Comparison of ENCODE assay signal across 14 cellular contexts in genomic region chr9:112866662-112867274, GRCh38. TPM values are rescaled to one million over a fixed set of nuclear protein-coding genes. Genes with fewer than 3 reads are reported as not detected.
A peak's percentile ranks its signal among the peaks of the same experiment; 100 is the strongest.
DNase-seq lines count a peak whose midpoint lies in the region; TF ChIP-seq lines count a peak whose summit lies in the region.
"Had no signal": no experiment of that assay in that cellular context is flagged by ENCODE, and none has a peak within 500 bp of the region (broad histone marks: within the 10 kb centered on the region; RNA-seq: fewer than 3 reads in every experiment).

No MANE protein-coding gene starts in this region.

- no peaks in the 10 kb centered on the region for H3K9me3 Mint-ChIP-seq in activated T-helper 2 cell treated with anti-CD3 and anti-CD28 coated beads, Interferon-gamma antibody, Interleukin-2, Interleukin-4, amounts not matched to agents 10 μg/mL and 5 μg/mL and 100 μg/mL, durations not matched to agents 14 hours and 24 hours and 36 hours
- H3K9me3 Mint-ChIP-seq: nephron had no signal

- no peaks in the 10 kb centered on the region for H3K27me3 ChIP-seq in mesenchymal stem cell (ENCODE audit: control insufficient read depth in 1 of 2, insufficient read depth in 1 of 2, low read length in 2 of 2)

- intact Hi-C loops in activated T-helper 2 cell treated with anti-CD3 and anti-CD28 coated beads, Interferon-gamma antibody, Interleukin-2, Interleukin-4, amounts not matched to agents 10 μg/mL and 5 μg/mL and 100 μg/mL, durations not matched to agents 14 hours and 24 hours and 36 hours (cut with micrococcal nuclease) = no loop called here

- no peaks in the 10 kb centered on the region for H3K36me3 Mint-ChIP-seq in activated T-helper 2 cell treated with anti-CD3 and anti-CD28 coated beads, Interferon-gamma antibody, Interleukin-2, Interleukin-4, amounts not matched to agents 10 μg/mL and 5 μg/mL and 100 μg/mL, durations not matched to agents 14 hours and 24 hours and 36 hours (ENCODE audit: low read depth)

- no peak overlapping the region for H2AK5ac ChIP-seq in mesenchymal stem cell (ENCODE audit: low read length, severe bottlenecking)

- H4K91ac ChIP-seq in mesenchymal stem cell (ENCODE audit: low read length) = no peak overlapping the region

- no peak overlapping the region for H2BK12ac ChIP-seq in mesenchymal stem cell (ENCODE audit: low read length in 2 of 2)

- H2AFZ ChIP-seq in mesenchymal stem cell (ENCODE audit: low read depth, low read length) = no peak overlapping the region

- no peak overlapping the region for H3K4me3 Mint-ChIP-seq in activated T-helper 2 cell treated with anti-CD3 and anti-CD28 coated beads, Interferon-gamma antibody, Interleukin-2, Interleukin-4, amounts not matched to agents 10 μg/mL and 5 μg/mL and 100 μg/mL, durations not matched to agents 14 hours and 24 hours and 36 hours (ENCODE audit: low read depth)

- no peak overlapping the region for H3K4me3 ChIP-seq in choroid plexus epithelial cell (ENCODE audit: low read depth, low read length)
- no peak overlapping the region for H3K4me3 ChIP-seq in mesenchymal stem cell (ENCODE audit: insufficient read depth in 1 of 2, low read depth in 1 of 2, low read length in 2 of 2)
- H3K4me3 ChIP-seq: smooth muscle cell had no signal

- H2BK120ac ChIP-seq in mesenchymal stem cell (ENCODE audit: low read depth, low read length) = no peak overlapping the region

- H3K4me1 Mint-ChIP-seq in activated T-helper 2 cell treated with anti-CD3 and anti-CD28 coated beads, Interferon-gamma antibody, Interleukin-2, Interleukin-4, amounts not matched to agents 10 μg/mL and 5 μg/mL and 100 μg/mL, durations not matched to agents 14 hours and 24 hours and 36 hours (ENCODE audit: low read depth) = peaks cover 11% of the 10 kb centered on the region

- no peaks in the 10 kb centered on the region for H3K27me3 Mint-ChIP-seq in activated T-helper 2 cell treated with anti-CD3 and anti-CD28 coated beads, Interferon-gamma antibody, Interleukin-2, Interleukin-4, amounts not matched to agents 10 μg/mL and 5 μg/mL and 100 μg/mL, durations not matched to agents 14 hours and 24 hours and 36 hours (ENCODE audit: low read depth)

- H3K23ac ChIP-seq in mesenchymal stem cell (ENCODE audit: low read length in 2 of 2) = no peak overlapping the region

- no peak overlapping the region for H4K8ac ChIP-seq in mesenchymal stem cell (ENCODE audit: low read length)

- no peak overlapping the region for H2BK5ac ChIP-seq in mesenchymal stem cell (ENCODE audit: low read depth, low read length, poor library complexity, severe bottlenecking)

- no peaks in the 10 kb centered on the region for H3K79me1 ChIP-seq in mesenchymal stem cell (replicated peaks; ENCODE audit: low read length, poor library complexity, severe bottlenecking)

- peaks cover 22 to 36% of the 10 kb centered on the region in 2 experiments for H3K36me3 ChIP-seq in mesenchymal stem cell (ENCODE audit: control insufficient read depth in 1 of 2, insufficient read depth in 2 of 2, low read depth in 1 of 2, low read length in 2 of 2)

- peaks cover 4% of the 10 kb centered on the region for H3K4me1 ChIP-seq in mesenchymal stem cell (ENCODE audit: control insufficient read depth, insufficient read depth, low read depth, low read length)

- H3K9me3 ChIP-seq in mesenchymal stem cell (ENCODE audit: control insufficient read depth, low read length) = no peaks in the 10 kb centered on the region

- H3K18ac ChIP-seq in mesenchymal stem cell (ENCODE audit: low read depth in 1 of 2, low read length in 2 of 2) = no peak overlapping the region

- TF ChIP-seq CTCF in choroid plexus epithelial cell (conservative IDR thresholded peaks at IDR 0.05; ENCODE audit: low read depth, low read length) = no peak

- H3K27ac ChIP-seq in mesenchymal stem cell (ENCODE audit: low read length, poor library complexity, severe bottlenecking) = no peak overlapping the region

- H3K9ac ChIP-seq in mesenchymal stem cell (ENCODE audit: low read length) = no peak overlapping the region

- H3K4ac ChIP-seq in mesenchymal stem cell (ENCODE audit: low read depth in 1 of 2, low read length in 2 of 2) = no peak overlapping the region

- H3K14ac ChIP-seq in mesenchymal stem cell (ENCODE audit: low read length in 2 of 2) = no peak overlapping the region

- H3K27ac Mint-ChIP-seq in activated T-helper 2 cell treated with anti-CD3 and anti-CD28 coated beads, Interferon-gamma antibody, Interleukin-2, Interleukin-4, amounts not matched to agents 10 μg/mL and 5 μg/mL and 100 μg/mL, durations not matched to agents 14 hours and 24 hours and 36 hours = no peak overlapping the region

- DNase-seq in COLO829 (ENCODE audit: low spot score) (peak; percentile 78), LoVo (ENCODE audit: low spot score) (peak; percentile 34), choroid plexus epithelial cell (ENCODE audit: low read depth) (peak; percentile 57), mesenchymal stem cell (peak; percentile 88), NK-92 (lab: John Stamatoyannopoulos, UW; ENCODE audit: unreplicated experiment) (no peak), D341Med (ENCODE audit: low spot score) (no peak), NCI-H526 treated with DMSO at 0.1 percent for 48 hours (lab: John Stamatoyannopoulos, UW) (no peak)
- no peak for DNase-seq in activated T-helper 2 cell treated with anti-CD3 and anti-CD28 coated beads, Interferon-gamma antibody, Interleukin-2, Interleukin-4, amounts not matched to agents 10 μg/mL and 5 μg/mL and 100 μg/mL, durations not matched to agents 14 hours and 24 hours and 36 hours (ENCODE audit: low spot score)
- DNase-seq: activated CD4-positive, alpha-beta T cell treated with anti-CD3 and anti-CD28 coated beads for 1 hour; activated effector memory CD4-positive, alpha-beta T cell treated with anti-CD3 and anti-CD28 coated beads, Interleukin-2, amount 50 U/mL, for 16 hours; SHP77 treated with DMSO at 0.1 percent for 48 hours had no signal

- WGBS in mesenchymal stem cell = 82% methylated on average over 1 of the region's 1 CpG

- H2BK15ac ChIP-seq in mesenchymal stem cell (ENCODE audit: low read depth, poor library complexity, severe bottlenecking) = no peak overlapping the region

- H3K4me2 ChIP-seq in mesenchymal stem cell (ENCODE audit: low read length, poor library complexity, severe bottlenecking) = no peak overlapping the region
- H3K4me2 ChIP-seq: smooth muscle cell had no signal

RNA-seq across cellular contexts. Expression of gene SLC46A2, which starts 23.9 kb away (rescaled TPM):
- polyA plus RNA-seq in mesenchymal stem cell (2013, experiment 1 of 2) = not detected
- not detected for polyA plus RNA-seq in mesenchymal stem cell (2013, experiment 2 of 2)
- total RNA-seq in activated T-helper 2 cell treated with anti-CD3 and anti-CD28 coated beads, Interferon-gamma antibody, Interleukin-2, Interleukin-4, amounts not matched to agents 10 μg/mL and 5 μg/mL and 100 μg/mL, durations not matched to agents 14 hours and 24 hours and 36 hours = not detected in 2 replicates
- total RNA-seq: dermis blood vessel endothelial cell, smooth muscle cell had no signal
- polyA plus RNA-seq: smooth muscle cell had no signal

Comparison
In these comparisons a context has a peak if more than half of its experiments do, and no peak if none do; other contexts are left out.
1. DNase-seq: peak in COLO829 (single experiment), LoVo (single experiment), choroid plexus epithelial cell (single experiment) and mesenchymal stem cell (single experiment); none in activated T-helper 2 cell treated with anti-CD3 and anti-CD28 coated beads, Interferon-gamma antibody, Interleukin-2, Interleukin-4, amounts not matched to agents 10 μg/mL and 5 μg/mL and 100 μg/mL, durations not matched to agents 14 hours and 24 hours and 36 hours (single experiment), NK-92 (single experiment), D341Med (single experiment) and NCI-H526 treated with DMSO at 0.1 percent for 48 hours (single experiment).